1 cellular context compared by ENCODE assay signal in genomic region chr3:174387736-174388135, GRCh38.
TF ChIP-seq lines count a peak whose summit lies in the region.

No MANE protein-coding gene starts in this region.

TF ChIP-seq in GM23338, 12 proteins besides CTCF, POLR2A, EP300 and RAD21 (continued from another document):
- no peak for TF ChIP-seq ZNF462 (CRISPR knock-in tag; IDR thresholded peaks at IDR 0.05)
- TF ChIP-seq EZH2phosphoT487 (IDR thresholded peaks at IDR 0.05; ENCODE audit: unreplicated experiment), result no peak
- no peak for TF ChIP-seq EZH2 (IDR thresholded peaks at IDR 0.05; ENCODE audit: low read depth, unreplicated experiment)
- no peak for TF ChIP-seq NANOG (IDR thresholded peaks at IDR 0.05; ENCODE audit: borderline replicate concordance)
- TF ChIP-seq JUNB (IDR thresholded peaks at IDR 0.05; ENCODE audit: unreplicated experiment), result no peak
- TF ChIP-seq STAT1 (IDR thresholded peaks at IDR 0.05; ENCODE audit: unreplicated experiment), result no peak
- no peak for TF ChIP-seq ZNF114 (CRISPR knock-in tag; IDR thresholded peaks at IDR 0.05)
- no peak for TF ChIP-seq POLR2AphosphoS5 (IDR thresholded peaks at IDR 0.05; ENCODE audit: low read depth)
- TF ChIP-seq CREB1 (CRISPR knock-in tag; IDR thresholded peaks at IDR 0.05; ENCODE audit: low read depth), result no peak
